Comparison of ENCODE assay signal across 13 cellular contexts in genomic region chr7:69610675-69611037, GRCh38.
"Had no signal": no experiment of that assay in that cellular context is flagged by ENCODE, and none has a peak within 500 bp of the region (broad histone marks: within the 10 kb centered on the region; RNA-seq: fewer than 3 reads in every experiment).

No MANE protein-coding gene starts in this region.

- H3K36me3 ChIP-seq: cardiac muscle cell, esophagus squamous epithelium, right atrium auricular region, tibial nerve, vagina had no signal

- H3K9me3 ChIP-seq: esophagus squamous epithelium, right atrium auricular region, tibial nerve, vagina had no signal

- H3K27ac ChIP-seq: cardiac muscle cell, esophagus squamous epithelium, right atrium auricular region, skin epidermis, tibial nerve, vagina had no signal

- H3K4me3 ChIP-seq: cardiac muscle cell, esophagus squamous epithelium, right atrium auricular region, skin epidermis, tibial nerve, vagina had no signal

- H3K4me1 ChIP-seq: vagina had no signal

- DNase-seq: activated CD4-positive, alpha-beta T cell treated with anti-CD3 and anti-CD28 coated beads for 48 hours; activated naive CD4-positive, alpha-beta T cell treated with anti-CD3 and anti-CD28 coated beads for 36 hours; activated T-cell treated with anti-CD3 and anti-CD28 coated beads for 4 hours; esophagus squamous epithelium; foreskin fibroblast; islet precursor cell; mammary epithelial cell; natural killer cell had no signal
